In genomic region chr6:101275251-101275650, GRCh38 we compare ENCODE assay signal across 22 cellular contexts.
DNase-seq lines count a peak whose midpoint lies in the region; ATAC-seq and TF ChIP-seq lines count a peak whose summit lies in the region.
"Had no signal": no experiment of that assay in that cellular context is flagged by ENCODE, and none has a peak within 500 bp of the region (broad histone marks: within the 10 kb centered on the region; RNA-seq: fewer than 3 reads in every experiment).

No MANE protein-coding gene starts in this region.

- H3K27ac ChIP-seq in tibial nerve: no peak overlapping the region
- H3K27ac ChIP-seq: BLaER1 had no signal

- no peaks in the 10 kb centered on the region for H3K36me3 Mint-ChIP-seq in stimulated activated naive B cell treated with anti-CD40 and anti-IgM and Interleukin-4, amounts not matched to agents 10 μg/mL and 1 μg/mL and 100 μg/mL, for 72 hours
- H3K36me3 Mint-ChIP-seq: CD14-positive monocyte; CD4-positive, alpha-beta memory T cell; CD4-positive, CD25-positive, alpha-beta regulatory T cell; CD8-positive, alpha-beta memory T cell had no signal

- DNase-seq in HAP-1 (ENCODE audit: low spot score in 2 of 2) (peak; percentile 68 to 97), choroid plexus epithelial cell (ENCODE audit: low read depth) (peak; percentile 6), omental fat pad (ENCODE audit: low spot score) (no peak), tibial nerve (ENCODE audit: low spot score in 2 of 2) (no peak)
- no peak for DNase-seq in stimulated activated naive B cell treated with anti-CD40 and anti-IgM and Interleukin-4, amounts not matched to agents 10 μg/mL and 1 μg/mL and 100 μg/mL, for 72 hours
- DNase-seq: 8988T; ACHN; BE2C; C1 segment of cervical spinal cord; CD4-positive, alpha-beta memory T cell; CD4-positive, CD25-positive, alpha-beta regulatory T cell; CD8-positive, alpha-beta memory T cell; COR-L47; DMS 273 treated with DMSO at 0.1 percent for 48 hours; DMS153; DMS53; DND-41; EL; GDM1 had no signal

- no peaks in the 10 kb centered on the region for H3K36me3 ChIP-seq in HAP-1 (replicated peaks)
- H3K36me3 ChIP-seq in tibial nerve: no peaks in the 10 kb centered on the region
- H3K36me3 ChIP-seq: BE2C, BLaER1 had no signal

- WGBS in tibial nerve, 2 donors: 89 to 92% methylated on average over 5 of the region's 5 CpGs

- TF ChIP-seq POLR2A in tibial nerve (IDR thresholded peaks at IDR 0.05): no peak

- H3K4me3 ChIP-seq in HAP-1 (no peak overlapping the region), choroid plexus epithelial cell (ENCODE audit: low read depth, low read length) (no peak overlapping the region), tibial nerve (no peak overlapping the region)
- H3K4me3 ChIP-seq: BLaER1, GM12878 had no signal

- in situ Hi-C loops in HAP-1 (cut with MboI; ENCODE audit: low sequenced_read_pairs): no loop called here

- ATAC-seq in stimulated activated naive B cell treated with anti-CD40 and anti-IgM and Interleukin-4, amounts not matched to agents 10 μg/mL and 1 μg/mL and 100 μg/mL, for 72 hours (replicated peaks): no peak
- ATAC-seq in omental fat pad (ENCODE audit: low FRiP score): no peak
- ATAC-seq: GM12878 had no signal

- no peak for TF ChIP-seq EP300 in tibial nerve (IDR thresholded peaks at IDR 0.05)

- no peaks in the 10 kb centered on the region for H3K9me3 Mint-ChIP-seq in stimulated activated naive B cell treated with anti-CD40 and anti-IgM and Interleukin-4, amounts not matched to agents 10 μg/mL and 1 μg/mL and 100 μg/mL, for 72 hours

- no peak overlapping the region for H3K4me3 Mint-ChIP-seq in stimulated activated naive B cell treated with anti-CD40 and anti-IgM and Interleukin-4, amounts not matched to agents 10 μg/mL and 1 μg/mL and 100 μg/mL, for 72 hours
- H3K4me3 Mint-ChIP-seq: CD14-positive monocyte; CD4-positive, alpha-beta memory T cell; CD4-positive, CD25-positive, alpha-beta regulatory T cell; CD8-positive, alpha-beta memory T cell had no signal

- H3K9me3 ChIP-seq in HAP-1 (no peaks in the 10 kb centered on the region), tibial nerve (peaks cover 0 to 7% (median under 1%) of the 10 kb centered on the region in 4 donors)
- H3K9me3 ChIP-seq: BE2C, BLaER1 had no signal

- no peaks in the 10 kb centered on the region for H3K4me1 Mint-ChIP-seq in stimulated activated naive B cell treated with anti-CD40 and anti-IgM and Interleukin-4, amounts not matched to agents 10 μg/mL and 1 μg/mL and 100 μg/mL, for 72 hours
- H3K4me1 Mint-ChIP-seq: CD14-positive monocyte; CD4-positive, alpha-beta memory T cell; CD4-positive, CD25-positive, alpha-beta regulatory T cell; CD8-positive, alpha-beta memory T cell had no signal

- H3K27me3 Mint-ChIP-seq in stimulated activated naive B cell treated with anti-CD40 and anti-IgM and Interleukin-4, amounts not matched to agents 10 μg/mL and 1 μg/mL and 100 μg/mL, for 72 hours: no peaks in the 10 kb centered on the region
- H3K27me3 Mint-ChIP-seq: CD4-positive, alpha-beta memory T cell; CD4-positive, CD25-positive, alpha-beta regulatory T cell; CD8-positive, alpha-beta memory T cell had no signal

- peak overlapping the region; percentile 65 for H3K27ac Mint-ChIP-seq in stimulated activated naive B cell treated with anti-CD40 and anti-IgM and Interleukin-4, amounts not matched to agents 10 μg/mL and 1 μg/mL and 100 μg/mL, for 72 hours
- H3K27ac Mint-ChIP-seq: CD14-positive monocyte; CD4-positive, alpha-beta memory T cell; CD4-positive, CD25-positive, alpha-beta regulatory T cell; CD8-positive, alpha-beta memory T cell had no signal

- H3K4me1 ChIP-seq in HAP-1 (peaks cover 33% of the 10 kb centered on the region), tibial nerve (no peaks in the 10 kb centered on the region)
- H3K4me1 ChIP-seq: BE2C, BLaER1 had no signal

- TF ChIP-seq CTCF in choroid plexus epithelial cell (conservative IDR thresholded peaks at IDR 0.05; ENCODE audit: low read depth, low read length) (no peak), omental fat pad (IDR thresholded peaks at IDR 0.05) (no peak), tibial nerve (IDR thresholded peaks at IDR 0.05) (no peak)

- H3K27me3 ChIP-seq in HAP-1 (ENCODE audit: low read depth) (no peaks in the 10 kb centered on the region), tibial nerve (no peaks in the 10 kb centered on the region)
- H3K27me3 ChIP-seq: BE2C, BLaER1 had no signal

Comparison
In these comparisons a context has a peak if more than half of its experiments do, and no peak if none do; other contexts are left out.
1. DNase-seq: peak in HAP-1 (2 of 2) and choroid plexus epithelial cell (single experiment); none in stimulated activated naive B cell treated with anti-CD40 and anti-IgM and Interleukin-4, amounts not matched to agents 10 μg/mL and 1 μg/mL and 100 μg/mL, for 72 hours (single experiment), omental fat pad (single experiment) and tibial nerve (0 of 2).